ENCODE assay signal across 8 cellular contexts in the genomic region with DNA sequence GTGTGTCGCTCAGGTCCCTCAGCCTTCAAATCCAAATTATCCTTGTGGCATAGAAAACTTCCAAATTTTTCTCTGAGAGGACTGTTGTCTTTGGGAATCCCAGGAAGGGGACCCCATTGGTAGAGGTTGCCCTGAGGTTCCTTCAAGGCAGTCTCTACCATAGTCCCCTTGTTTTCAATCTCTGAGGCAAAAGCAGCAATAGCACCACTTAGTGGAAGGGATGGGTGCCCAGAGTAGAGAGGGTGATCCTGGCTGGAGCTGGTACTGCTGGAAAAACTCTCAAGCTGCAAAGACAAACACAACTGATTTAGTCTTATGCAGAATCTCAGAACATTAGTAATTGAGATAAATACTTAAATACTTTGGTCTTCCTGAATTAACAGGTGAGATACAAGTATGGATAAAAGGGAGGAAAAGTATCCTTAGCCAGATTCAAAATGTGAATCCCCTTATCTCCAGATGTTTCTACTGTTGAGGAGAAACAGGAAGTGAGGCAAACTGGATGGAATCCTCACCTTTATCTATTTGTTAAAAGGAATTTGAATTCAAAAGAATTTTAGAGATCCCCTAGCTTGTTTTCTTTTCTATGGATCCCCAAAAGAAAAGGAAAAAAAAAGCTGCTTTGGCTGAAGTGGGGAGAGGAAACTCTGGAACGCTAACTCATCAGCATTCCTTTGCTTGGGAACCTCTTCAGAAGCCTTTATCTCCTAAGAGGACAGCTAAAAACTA. TPM values are rescaled to one million over a fixed set of nuclear protein-coding genes. Genes with fewer than 3 reads are reported as not detected.
DNase-seq lines count a peak whose midpoint lies in the region; ATAC-seq and TF ChIP-seq lines count a peak whose summit lies in the region.

No MANE protein-coding gene starts in this region.

- TF ChIP-seq CTCF in A673 (conservative IDR thresholded peaks at IDR 0.05; ENCODE audit: low read depth, low read length) (peak; percentile 41), GM12864 (IDR thresholded peaks at IDR 0.05; ENCODE audit: low read depth, low read length, missing control alignments) (peak; percentile 43), Peyer's patch (IDR thresholded peaks at IDR 0.05) (peak in 4 of 6 experiments; percentile 33 to 83 (median 70)), heart right ventricle (IDR thresholded peaks at IDR 0.05) (peak; percentile 10 to 65 (median 47)), vagina (IDR thresholded peaks at IDR 0.05) (no peak), spleen (IDR thresholded peaks at IDR 0.05 in 8 of 11, conservative IDR thresholded peaks at IDR 0.05 in 3 of 11) (peak in 2 of 11 experiments; percentile 7 to 28)

- H3K27me3 ChIP-seq in A673 (replicated peaks; ENCODE audit: insufficient read depth, low read depth, low read length, poor library complexity) (no peaks in the 10 kb centered on the region), Peyer's patch (no peaks in the 10 kb centered on the region), heart right ventricle (no peaks in the 10 kb centered on the region), vagina (no peaks in the 10 kb centered on the region), spleen (replicated peaks in 1 of 7) (no peaks in the 10 kb centered on the region)

- peak in 7 of 8 donors; percentile 71 to 87 (median 79) for ATAC-seq in heart right ventricle
- ATAC-seq in HG03354 (IDR thresholded peaks at IDR 0.05; ENCODE audit: poor library complexity, severe bottlenecking, unreplicated experiment): no peak

- DNase-seq in A673 (ENCODE audit: low spot score) (peak; percentile 26), GM12864 (ENCODE audit: low read depth) (no peak), Peyer's patch (peak in 1 of 3 donors; percentile 55), heart right ventricle (peak in 1 of 2 donors; percentile 15), ureter (ENCODE audit: low spot score) (no peak), vagina (ENCODE audit: extremely low spot score in 2 of 2) (no peak), spleen (no peak)

- WGBS in heart right ventricle, 2 donors: 71 to 77% methylated on average over 2 of the region's 2 CpGs
- WGBS in spleen, 5 donors: 88 to 94% (median 92%) methylated on average over 2 of the region's 2 CpGs

- no peaks in the 10 kb centered on the region for H3K9me3 ChIP-seq in A673 (ENCODE audit: low read depth, low read length, poor library complexity, severe bottlenecking)
- H3K9me3 ChIP-seq in Peyer's patch: no peaks in the 10 kb centered on the region
- no peaks in the 10 kb centered on the region for H3K9me3 ChIP-seq in heart right ventricle
- H3K9me3 ChIP-seq in vagina: no peaks in the 10 kb centered on the region
- H3K9me3 ChIP-seq in spleen: no peaks in the 10 kb centered on the region

- no TSS peak for BruUV-seq in A673 (replicated peaks; lab: Mats Ljungman, UMichigan)

- H3K27ac ChIP-seq in A673 (ENCODE audit: low read depth, low read length, poor library complexity, severe bottlenecking) (no peak overlapping the region), Peyer's patch (no peak overlapping the region), heart right ventricle (peak overlapping the region in 1 of 10 donors; percentile 12), vagina (no peak overlapping the region), spleen (no peak overlapping the region)

- no peaks in the 10 kb centered on the region for H3K4me1 ChIP-seq in A673 (ENCODE audit: insufficient read depth, low read length, poor library complexity, severe bottlenecking)
- no peaks in the 10 kb centered on the region for H3K4me1 ChIP-seq in Peyer's patch
- peaks cover 0 to 9% (median 0%) of the 10 kb centered on the region in 9 donors for H3K4me1 ChIP-seq in heart right ventricle
- H3K4me1 ChIP-seq in vagina: no peaks in the 10 kb centered on the region
- peaks cover 0 to 23% (median 0%) of the 10 kb centered on the region in 6 donors for H3K4me1 ChIP-seq in spleen

- CTCF ChIA-PET in A673 (lab: Charles Lee): no interaction called here

- intact Hi-C loops in A673 (cut with micrococcal nuclease; ENCODE audit: unreplicated experiment): no loop called here
- intact Hi-C loops in heart right ventricle (cut with DNase I): loop anchor here in 8 of 10 donors (2.0 to 10.0 kb wide), 4 partner anchors 89 to 94 kb away; no protein-coding TSS in a partner anchor
- intact Hi-C loops in vagina (cut with DNase I): no loop called here
- intact Hi-C loops in spleen (cut with DNase I; ENCODE audit: low total_unique reads): no loop called here

- POLR2A ChIA-PET in A673 (lab: Charles Lee; ENCODE audit: low non-redundant PET): no interaction called here

- no peak for TF ChIP-seq POLR2A in Peyer's patch (IDR thresholded peaks at IDR 0.05)
- TF ChIP-seq POLR2A in vagina (IDR thresholded peaks at IDR 0.05): no peak
- TF ChIP-seq POLR2A in spleen (IDR thresholded peaks at IDR 0.05): no peak

- H3K4me3 ChIP-seq in A673 (ENCODE audit: low read depth, low read length, poor library complexity, severe bottlenecking): no peak overlapping the region
- no peak overlapping the region for H3K4me3 ChIP-seq in GM12864 (ENCODE audit: low read depth, low read length)
- no peak overlapping the region for H3K4me3 ChIP-seq in Peyer's patch
- H3K4me3 ChIP-seq in heart right ventricle: no peak overlapping the region
- no peak overlapping the region for H3K4me3 ChIP-seq in vagina
- no peak overlapping the region for H3K4me3 ChIP-seq in spleen

- H3K36me3 ChIP-seq in A673 (ENCODE audit: insufficient read depth, low read length, poor library complexity, severe bottlenecking) (peaks cover 61% of the 10 kb centered on the region), Peyer's patch (peaks cover 0 to 66% (median 0%) of the 10 kb centered on the region in 3 donors), heart right ventricle (peaks cover 0 to 100% (median 31%) of the 10 kb centered on the region in 9 donors), vagina (peaks cover 0 to 45% of the 10 kb centered on the region in 2 donors), spleen (peaks cover 0 to 100% (median 67%) of the 10 kb centered on the region in 6 donors)

RNA-seq across cellular contexts. Expression of gene ZNF318, which starts 13.4 kb away (rescaled TPM):
- total RNA-seq in A673 (2021): 22.6 and 23.8 TPM in 2 replicates
- 10 to 100 TPM; 16.6 to 42.9 (median 24.5) TPM for total RNA-seq in Peyer's patch
- total RNA-seq in heart right ventricle: 10 to 100 TPM in 9 of 10 donors, 1 to 10 TPM in 1; 9.3 to 20.4 (median 14.0) TPM
- polyA plus RNA-seq in heart right ventricle: 10 to 100 TPM in 1 of 2 donors, 1 to 10 TPM in 1; 3.4 to 13.8 TPM
- 14.7 TPM for total RNA-seq in ureter
- 17.2 TPM for total RNA-seq in vagina
- total RNA-seq in spleen: 10 to 100 TPM; 28.9 to 56.9 (median 39.5) TPM
- polyA plus RNA-seq in spleen: 10 to 100 TPM in 2 of 3 donors, 1 to 10 TPM in 1; 8.6 to 15.6 (median 10.8) TPM

RNA-seq across cellular contexts. Expression of gene CRIP3, which starts 47.4 kb away (rescaled TPM):
- total RNA-seq in A673 (2021): 2.4 TPM in 2 replicates
- 1 to 10 TPM in 1 of 4 donors, not detected in 3; 6.8 TPM for total RNA-seq in Peyer's patch
- total RNA-seq in heart right ventricle: 10 to 100 TPM in 7 of 10 donors, 1 to 10 TPM in 3; 2.7 to 84.5 (median 26.3) TPM
- polyA plus RNA-seq in heart right ventricle: 10 to 100 TPM in 1 of 2 donors, 1 to 10 TPM in 1; 3.0 to 72.3 TPM
- 1.5 TPM for total RNA-seq in ureter
- total RNA-seq in vagina: not detected
- total RNA-seq in spleen: 10 to 100 TPM in 1 of 7 donors, 1 to 10 TPM in 6; 6.4 to 11.6 (median 7.1) TPM
- 10 to 100 TPM; 15.1 to 36.5 (median 35.8) TPM for polyA plus RNA-seq in spleen

RNA-seq across cellular contexts. Expression of gene SLC22A7, which starts 58.0 kb away (rescaled TPM):
- not detected in 2 replicates for total RNA-seq in A673 (2021)
- total RNA-seq in Peyer's patch: under 1 TPM in 1 of 4 donors, not detected in 3; 0.80 TPM
- under 1 TPM in 5 of 10 donors, not detected in 5; 0.15 to 0.37 (median 0.25) TPM for total RNA-seq in heart right ventricle
- polyA plus RNA-seq in heart right ventricle: under 1 TPM in 1 of 2 donors, not detected in 1; 0.15 TPM
- total RNA-seq in ureter: not detected
- not detected for total RNA-seq in vagina
- not detected for total RNA-seq in spleen
- not detected for polyA plus RNA-seq in spleen

Comparison
In these comparisons a context has a peak if more than half of its experiments do, and no peak if none do; other contexts are left out.
1. CTCF ChIP-seq: peak in A673 (single experiment), GM12864 (single experiment), Peyer's patch (4 of 6) and heart right ventricle (9 of 9); none in vagina (0 of 3).
2. intact Hi-C loops: an anchor here in heart right ventricle (2.0 to 10.0 kb wide); none called in A673, vagina and spleen.